1 cellular context compared by ENCODE assay signal in genomic region chr10:73997479-73997805, GRCh38.
A peak's percentile ranks its signal among the peaks of the same experiment; 100 is the strongest.
TF ChIP-seq lines count a peak whose summit lies in the region.

No MANE protein-coding gene starts in this region.

TF ChIP-seq in HepG2, 621 proteins besides CTCF, POLR2A, EP300 and RAD21 (continued from another document and continues in another):
- no peak for TF ChIP-seq AHDC1 (CRISPR knock-in tag; IDR thresholded peaks at IDR 0.05; ENCODE audit: borderline replicate concordance)
- TF ChIP-seq ELF4 (CRISPR knock-in tag; IDR thresholded peaks at IDR 0.05; ENCODE audit: borderline replicate concordance): 0 out of 2 replicates have a peak, but pooled peaks have one; percentile 5
- no peak for TF ChIP-seq ZNF577 (CRISPR knock-in tag; IDR thresholded peaks at IDR 0.05; ENCODE audit: borderline replicate concordance, low read depth)
- peak; percentile 31; the same call in 1 of the 2 replicates for TF ChIP-seq NAIF1 (CRISPR knock-in tag; IDR thresholded peaks at IDR 0.05; ENCODE audit: borderline replicate concordance)
- no peak for TF ChIP-seq SATB2 (CRISPR knock-in tag; IDR thresholded peaks at IDR 0.05)
- no peak for TF ChIP-seq ZNF713 (CRISPR knock-in tag; IDR thresholded peaks at IDR 0.05)
- TF ChIP-seq ZNF646 (CRISPR knock-in tag; IDR thresholded peaks at IDR 0.05): no peak
- TF ChIP-seq CBX2 (IDR thresholded peaks at IDR 0.05; ENCODE audit: low read depth, low read length): no peak
- no peak for TF ChIP-seq CBX2 (CRISPR knock-in tag; IDR thresholded peaks at IDR 0.05; ENCODE audit: low read depth)
- no peak for TF ChIP-seq DNMT3B (CRISPR knock-in tag; conservative IDR thresholded peaks at IDR 0.05)
- TF ChIP-seq ZNF253 (CRISPR knock-in tag; IDR thresholded peaks at IDR 0.05; ENCODE audit: borderline replicate concordance): no peak
- no peak for TF ChIP-seq RXRB (CRISPR knock-in tag; IDR thresholded peaks at IDR 0.05; ENCODE audit: borderline replicate concordance)
- TF ChIP-seq ZNF549 (CRISPR knock-in tag; IDR thresholded peaks at IDR 0.05): no peak
- TF ChIP-seq MIXL1 (CRISPR knock-in tag; IDR thresholded peaks at IDR 0.05): no peak
- TF ChIP-seq ZNF629 (CRISPR knock-in tag; conservative IDR thresholded peaks at IDR 0.05): no peak
- TF ChIP-seq, protein P1, sequence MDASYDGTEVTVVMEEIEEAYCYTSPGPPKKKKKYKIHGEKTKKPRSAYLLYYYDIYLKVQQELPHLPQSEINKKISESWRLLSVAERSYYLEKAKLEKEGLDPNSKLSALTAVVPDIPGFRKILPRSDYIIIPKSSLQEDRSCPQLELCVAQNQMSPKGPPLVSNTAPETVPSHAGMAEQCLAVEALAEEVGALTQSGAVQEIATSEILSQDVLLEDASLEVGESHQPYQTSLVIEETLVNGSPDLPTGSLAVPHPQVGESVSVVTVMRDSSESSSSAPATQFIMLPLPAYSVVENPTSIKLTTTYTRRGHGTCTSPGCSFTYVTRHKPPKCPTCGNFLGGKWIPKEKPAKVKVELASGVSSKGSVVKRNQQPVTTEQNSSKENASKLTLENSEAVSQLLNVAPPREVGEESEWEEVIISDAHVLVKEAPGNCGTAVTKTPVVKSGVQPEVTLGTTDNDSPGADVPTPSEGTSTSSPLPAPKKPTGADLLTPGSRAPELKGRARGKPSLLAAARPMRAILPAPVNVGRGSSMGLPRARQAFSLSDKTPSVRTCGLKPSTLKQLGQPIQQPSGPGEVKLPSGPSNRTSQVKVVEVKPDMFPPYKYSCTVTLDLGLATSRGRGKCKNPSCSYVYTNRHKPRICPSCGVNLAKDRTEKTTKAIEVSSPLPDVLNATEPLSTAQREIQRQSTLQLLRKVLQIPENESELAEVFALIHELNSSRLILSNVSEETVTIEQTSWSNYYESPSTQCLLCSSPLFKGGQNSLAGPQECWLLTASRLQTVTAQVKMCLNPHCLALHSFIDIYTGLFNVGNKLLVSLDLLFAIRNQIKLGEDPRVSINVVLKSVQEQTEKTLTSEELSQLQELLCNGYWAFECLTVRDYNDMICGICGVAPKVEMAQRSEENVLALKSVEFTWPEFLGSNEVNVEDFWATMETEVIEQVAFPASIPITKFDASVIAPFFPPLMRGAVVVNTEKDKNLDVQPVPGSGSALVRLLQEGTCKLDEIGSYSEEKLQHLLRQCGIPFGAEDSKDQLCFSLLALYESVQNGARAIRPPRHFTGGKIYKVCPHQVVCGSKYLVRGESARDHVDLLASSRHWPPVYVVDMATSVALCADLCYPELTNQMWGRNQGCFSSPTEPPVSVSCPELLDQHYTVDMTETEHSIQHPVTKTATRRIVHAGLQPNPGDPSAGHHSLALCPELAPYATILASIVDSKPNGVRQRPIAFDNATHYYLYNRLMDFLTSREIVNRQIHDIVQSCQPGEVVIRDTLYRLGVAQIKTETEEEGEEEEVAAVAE (CRISPR knock-in tag; IDR thresholded peaks at IDR 0.05; ENCODE audit: borderline replicate concordance): no peak
- no peak for TF ChIP-seq ZNF563 (CRISPR knock-in tag; IDR thresholded peaks at IDR 0.05)
- no peak for TF ChIP-seq HOXD1 (CRISPR knock-in tag; IDR thresholded peaks at IDR 0.05)
- no peak for TF ChIP-seq JARID2 (CRISPR knock-in tag; IDR thresholded peaks at IDR 0.05; ENCODE audit: insufficient replicate concordance)
- TF ChIP-seq MAF1 (CRISPR knock-in tag; IDR thresholded peaks at IDR 0.05; ENCODE audit: borderline replicate concordance): no peak
- TF ChIP-seq CREM (IDR thresholded peaks at IDR 0.05): peak; percentile 4; the same call in 1 of the 2 replicates
- TF ChIP-seq CREM (CRISPR knock-in tag; IDR thresholded peaks at IDR 0.05): no peak
- TF ChIP-seq CHD4 (IDR thresholded peaks at IDR 0.05; ENCODE audit: borderline replicate concordance, low read length): no peak
- TF ChIP-seq E2F1 (CRISPR knock-in tag; IDR thresholded peaks at IDR 0.05): no peak
- TF ChIP-seq RAD51 (IDR thresholded peaks at IDR 0.05; ENCODE audit: borderline replicate concordance): no peak
- 0 out of 2 replicates have a peak, but pooled peaks have one; percentile 51 for TF ChIP-seq SIN3A (IDR thresholded peaks at IDR 0.05; ENCODE audit: borderline replicate concordance, low read depth, low read length)
- no peak; the same call in 1 of the 2 replicates for TF ChIP-seq ZNF670 (CRISPR knock-in tag; IDR thresholded peaks at IDR 0.05; ENCODE audit: borderline replicate concordance)
- no peak for TF ChIP-seq RBM22 (optimal IDR thresholded peaks at IDR 0.05; ENCODE audit: low read length)
- TF ChIP-seq PAF1 (CRISPR knock-in tag; IDR thresholded peaks at IDR 0.05): no peak
- TF ChIP-seq MBD4 (IDR thresholded peaks at IDR 0.05; ENCODE audit: borderline replicate concordance, low read length): no peak
- no peak for TF ChIP-seq HOXA5 (CRISPR knock-in tag; IDR thresholded peaks at IDR 0.05)
- peak; percentile 23; the same call in 1 of the 2 replicates for TF ChIP-seq ARID2 (CRISPR knock-in tag; IDR thresholded peaks at IDR 0.05; ENCODE audit: borderline replicate concordance)
- 0 out of 2 replicates have a peak, but pooled peaks have one; percentile 14 for TF ChIP-seq SIN3B (IDR thresholded peaks at IDR 0.05; ENCODE audit: low read length)
- no peak for TF ChIP-seq ZNF441 (CRISPR knock-in tag; IDR thresholded peaks at IDR 0.05; ENCODE audit: borderline replicate concordance)
- TF ChIP-seq ADNP (CRISPR knock-in tag; IDR thresholded peaks at IDR 0.05): no peak
- no peak for TF ChIP-seq CCDC6 (CRISPR knock-in tag; IDR thresholded peaks at IDR 0.05)
